Comparison of ENCODE assay signal across 1 cellular context in the genomic region with DNA sequence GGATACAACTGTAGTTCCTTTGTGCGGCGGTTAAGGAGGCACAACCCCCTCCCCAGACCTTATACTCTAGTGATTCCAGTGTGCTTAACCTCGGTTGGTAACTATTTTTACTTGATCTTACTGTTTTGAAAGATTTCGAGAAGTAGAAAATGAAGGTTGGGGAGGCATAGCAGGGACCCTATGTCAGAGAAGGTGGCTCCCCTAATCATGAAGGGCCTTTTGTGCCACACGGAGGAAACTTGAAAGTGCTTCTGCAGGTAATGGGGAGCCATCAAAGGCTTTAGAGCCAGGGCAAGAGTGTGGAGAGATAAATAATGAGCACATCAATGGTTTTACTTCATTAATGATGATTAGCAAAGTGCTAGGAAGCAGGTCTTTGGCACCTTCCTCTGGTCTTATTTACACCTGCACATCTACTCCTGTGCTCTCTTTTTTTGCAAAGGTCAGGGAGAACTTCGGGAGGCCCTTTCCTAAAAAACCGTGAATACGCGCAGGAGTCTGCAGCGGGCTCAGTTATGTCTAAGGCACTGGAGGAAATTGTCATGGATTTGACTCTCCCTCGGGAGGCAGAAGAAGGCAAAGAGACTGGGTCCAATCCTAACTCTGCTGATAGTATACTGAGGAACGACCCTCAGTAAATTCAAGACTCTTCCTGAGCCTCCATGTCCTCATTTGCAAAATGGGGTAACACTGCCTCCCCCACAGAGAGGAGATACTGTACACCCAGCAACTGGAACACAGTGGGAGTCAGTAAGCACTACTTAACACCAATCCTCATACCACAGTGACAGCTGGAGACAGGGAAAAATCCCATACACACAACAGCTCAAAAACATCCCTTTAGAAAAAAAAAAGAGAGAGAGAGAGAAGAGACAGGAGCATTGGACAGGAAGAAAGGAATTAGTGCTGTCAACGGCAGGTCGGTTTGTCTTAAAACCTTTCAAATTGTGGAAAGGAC.
TF ChIP-seq lines count a peak whose summit lies in the region.

No MANE protein-coding gene starts in this region.

TF ChIP-seq in A549, 52 proteins besides CTCF, POLR2A, EP300 and RAD21 (continued from another document):
- TF ChIP-seq, protein P1, sequence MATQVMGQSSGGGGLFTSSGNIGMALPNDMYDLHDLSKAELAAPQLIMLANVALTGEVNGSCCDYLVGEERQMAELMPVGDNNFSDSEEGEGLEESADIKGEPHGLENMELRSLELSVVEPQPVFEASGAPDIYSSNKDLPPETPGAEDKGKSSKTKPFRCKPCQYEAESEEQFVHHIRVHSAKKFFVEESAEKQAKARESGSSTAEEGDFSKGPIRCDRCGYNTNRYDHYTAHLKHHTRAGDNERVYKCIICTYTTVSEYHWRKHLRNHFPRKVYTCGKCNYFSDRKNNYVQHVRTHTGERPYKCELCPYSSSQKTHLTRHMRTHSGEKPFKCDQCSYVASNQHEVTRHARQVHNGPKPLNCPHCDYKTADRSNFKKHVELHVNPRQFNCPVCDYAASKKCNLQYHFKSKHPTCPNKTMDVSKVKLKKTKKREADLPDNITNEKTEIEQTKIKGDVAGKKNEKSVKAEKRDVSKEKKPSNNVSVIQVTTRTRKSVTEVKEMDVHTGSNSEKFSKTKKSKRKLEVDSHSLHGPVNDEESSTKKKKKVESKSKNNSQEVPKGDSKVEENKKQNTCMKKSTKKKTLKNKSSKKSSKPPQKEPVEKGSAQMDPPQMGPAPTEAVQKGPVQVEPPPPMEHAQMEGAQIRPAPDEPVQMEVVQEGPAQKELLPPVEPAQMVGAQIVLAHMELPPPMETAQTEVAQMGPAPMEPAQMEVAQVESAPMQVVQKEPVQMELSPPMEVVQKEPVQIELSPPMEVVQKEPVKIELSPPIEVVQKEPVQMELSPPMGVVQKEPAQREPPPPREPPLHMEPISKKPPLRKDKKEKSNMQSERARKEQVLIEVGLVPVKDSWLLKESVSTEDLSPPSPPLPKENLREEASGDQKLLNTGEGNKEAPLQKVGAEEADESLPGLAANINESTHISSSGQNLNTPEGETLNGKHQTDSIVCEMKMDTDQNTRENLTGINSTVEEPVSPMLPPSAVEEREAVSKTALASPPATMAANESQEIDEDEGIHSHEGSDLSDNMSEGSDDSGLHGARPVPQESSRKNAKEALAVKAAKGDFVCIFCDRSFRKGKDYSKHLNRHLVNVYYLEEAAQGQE (IDR thresholded peaks at IDR 0.05) = no peak
- TF ChIP-seq ZFP36 (IDR thresholded peaks at IDR 0.05; ENCODE audit: borderline replicate concordance, partially characterized antibody) = no peak
- TF ChIP-seq CBX2 (IDR thresholded peaks at IDR 0.05; ENCODE audit: borderline replicate concordance, low read depth) = no peak
- TF ChIP-seq SREBF2 (IDR thresholded peaks at IDR 0.05) = no peak
